22 cellular contexts compared by ENCODE assay signal in genomic region chr7:157402388-157402703, GRCh38.
"Had no signal": no experiment of that assay in that cellular context is flagged by ENCODE, and none has a peak within 500 bp of the region (broad histone marks: within the 10 kb centered on the region; RNA-seq: fewer than 3 reads in every experiment).

No MANE protein-coding gene starts in this region.

- H3K27me3 Mint-ChIP-seq: T-cell had no signal

- H3K27me3 ChIP-seq: ascending aorta, gastroesophageal sphincter, heart left ventricle, thyroid gland had no signal

- H3K36me3 Mint-ChIP-seq: natural killer cell had no signal

- H3K27ac Mint-ChIP-seq: T-cell had no signal

- H3K27ac ChIP-seq: ascending aorta, gastroesophageal sphincter, parathyroid adenoma, thyroid gland had no signal

- H3K4me3 ChIP-seq: ascending aorta, gastroesophageal sphincter, heart left ventricle, thyroid gland had no signal

- H3K9me3 ChIP-seq: ascending aorta, gastroesophageal sphincter, heart left ventricle, thyroid gland had no signal

- H3K9me3 Mint-ChIP-seq: activated T-cell treated with anti-CD3 and anti-CD28 coated beads, Interleukin-2, amount 50 U/mL, for 4 hours; natural killer cell; T-cell had no signal

- ATAC-seq: activated CD4-positive, CD25-positive, alpha-beta regulatory T cell treated with anti-CD3 and anti-CD28 coated beads, Interleukin-2, amount 50 U/mL, for 24 hours; activated T-cell treated with anti-CD3 and anti-CD28 coated beads, Interleukin-2, amount 50 U/mL, for 4 hours; esophagus mucosa; gastroesophageal sphincter; heart left ventricle had no signal

- DNase-seq: activated CD4-positive, alpha-beta T cell treated with anti-CD3 and anti-CD28 coated beads, Interleukin-2, amount 50 U/mL, for 1 hour; activated CD8-positive, alpha-beta memory T cell treated with anti-CD3 and anti-CD28 coated beads, Interleukin-2, amount 50 U/mL, for 4 hours; activated effector memory CD4-positive, alpha-beta T cell treated with Interleukin-2 at 50 U/mL for 16 hours; activated naive CD4-positive, alpha-beta T cell treated with anti-CD3 and anti-CD28 coated beads, Interleukin-2, amount 50 U/mL, for 16 hours; activated T-cell treated with anti-CD3 and anti-CD28 coated beads, Interleukin-2, amount 50 U/mL, for 4 hours; cerebellar nuclear complex; effector CD4-positive, alpha-beta T cell; kidney glomerular epithelial cell; mesendoderm; natural killer cell; stimulated activated CD4-positive, alpha-beta T cell treated with anti-CD3 and anti-CD28 coated beads, Interleukin-12 subunit alpha, Interleukin-12 subunit beta, amount 100 ng/mL, for 4 hours; stimulated activated CD4-positive, alpha-beta T cell treated with anti-CD3 and anti-CD28 coated beads, Interleukin-2, amount 100 ng/mL, for 24 hours; stimulated activated naive CD4-positive, alpha-beta T cell treated with Interleukin-2 at 50 U/mL for 16 hours; T-helper 9 cell; thyroid gland had no signal

- H3K4me3 Mint-ChIP-seq: activated T-cell treated with anti-CD3 and anti-CD28 coated beads, Interleukin-2, amount 50 U/mL, for 4 hours; natural killer cell; T-cell had no signal
